Comparison of ENCODE assay signal across 1 cellular context in the genomic region with DNA sequence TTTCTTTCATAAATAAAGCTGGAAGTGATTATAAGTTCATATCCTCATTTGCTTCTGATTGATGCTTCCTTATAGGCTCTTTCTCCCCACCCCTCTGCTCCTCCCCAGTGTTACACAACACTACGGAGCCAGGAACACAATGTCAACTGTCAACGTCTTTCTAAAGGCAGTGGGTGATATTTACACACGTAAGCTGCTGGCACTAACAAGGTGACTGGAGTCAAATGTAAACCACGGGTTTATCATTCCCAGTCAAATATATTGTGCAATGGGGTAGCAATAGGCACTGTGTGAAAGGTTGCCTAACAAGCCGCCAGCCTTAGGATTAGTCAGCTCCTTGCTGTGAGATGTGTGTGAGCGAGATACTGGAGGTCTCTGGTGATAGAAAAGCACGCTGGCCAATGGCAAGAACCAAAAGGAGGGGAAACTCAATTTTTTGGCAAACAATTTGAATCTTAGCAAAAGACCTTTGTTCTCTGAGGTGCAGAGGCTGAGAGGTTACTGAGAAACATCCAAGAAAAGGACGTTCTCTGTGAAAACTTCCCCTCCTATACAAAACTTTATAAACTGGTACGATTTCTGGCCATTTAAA.
A peak's percentile ranks its signal among the peaks of the same experiment; 100 is the strongest.
TF ChIP-seq lines count a peak whose summit lies in the region.

No MANE protein-coding gene starts in this region.

TF ChIP-seq in H1, 55 proteins besides CTCF, POLR2A, EP300 and RAD21:
- TF ChIP-seq TEAD4 (IDR thresholded peaks at IDR 0.05; ENCODE audit: low read depth, low read length), result no peak
- peak; percentile 93 for TF ChIP-seq CEBPB (IDR thresholded peaks at IDR 0.05; ENCODE audit: low read depth, low read length)
